ENCODE assay signal across 7 cellular contexts in the genomic region with DNA sequence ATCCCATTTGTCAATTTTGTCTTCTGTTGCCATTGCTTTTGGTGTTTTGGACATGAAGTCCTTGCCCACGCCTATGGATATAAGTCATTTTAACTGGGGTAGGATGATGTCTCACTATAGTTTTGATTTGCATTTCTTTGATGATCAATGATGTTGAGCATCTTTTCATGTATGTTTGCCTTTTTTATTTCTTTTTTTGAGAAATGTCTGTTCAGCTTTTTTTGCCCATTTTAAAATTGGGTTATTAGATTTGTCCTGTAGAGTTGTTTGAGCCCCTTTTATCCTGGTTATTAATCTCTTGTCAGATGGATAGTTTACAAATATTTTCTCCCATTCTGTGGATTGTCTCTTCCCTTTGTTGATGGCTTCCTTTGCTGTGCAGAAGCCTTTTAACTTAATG.
"Had no signal": no experiment of that assay in that cellular context is flagged by ENCODE, and none has a peak within 500 bp of the region (broad histone marks: within the 10 kb centered on the region; RNA-seq: fewer than 3 reads in every experiment).

No MANE protein-coding gene starts in this region.

- H3K4me2 ChIP-seq: KMS-11 had no signal

- H3K9ac ChIP-seq: KMS-11 had no signal

- DNase-seq: IMR-90, Karpas-422, KBM-7, KG1 had no signal

- H3K27ac ChIP-seq: HL-60, KMS-11 had no signal

- FAIRE-seq: HTR-8/SVneo had no signal
